Comparison of ENCODE assay signal across 1 cellular context in the genomic region with DNA sequence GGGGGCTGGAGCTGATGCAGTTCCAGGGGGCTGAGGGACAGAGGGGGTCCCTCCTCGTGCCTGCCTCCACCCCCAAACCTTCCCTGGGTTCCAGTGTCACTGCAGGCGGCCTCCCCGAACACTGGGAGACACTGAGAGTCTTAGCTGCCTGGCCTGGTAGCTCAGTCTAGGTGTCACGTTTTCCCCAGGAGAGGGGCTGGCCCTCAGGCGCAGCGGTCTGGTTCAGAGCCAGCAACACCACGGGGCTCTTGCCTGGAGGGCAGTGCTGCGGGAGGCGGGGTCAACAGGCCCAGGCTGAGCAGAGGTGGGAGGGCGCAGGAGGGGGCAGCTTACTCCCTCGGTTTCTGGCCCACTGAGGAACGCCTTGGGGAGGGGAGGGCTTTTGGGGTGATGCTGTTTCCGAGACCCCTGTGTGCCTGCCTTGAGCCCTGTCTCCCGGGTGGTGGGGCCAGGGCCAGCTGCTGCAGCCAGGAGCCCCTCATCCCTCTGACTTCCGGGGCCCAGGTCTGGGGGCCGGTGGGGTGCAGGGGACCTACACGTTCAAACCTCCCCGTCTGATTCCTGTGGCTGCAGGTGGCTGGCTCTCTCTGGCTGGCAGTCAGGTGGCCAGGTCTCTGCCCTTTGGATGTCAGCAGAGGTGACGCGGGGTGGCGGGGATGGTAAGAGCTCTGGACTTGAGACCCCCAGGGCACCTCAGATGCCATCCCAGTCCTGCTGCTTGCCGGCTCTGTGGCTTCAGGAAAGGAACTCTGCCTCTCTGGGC.
TF ChIP-seq lines count a peak whose summit lies in the region.

No MANE protein-coding gene starts in this region.

TF ChIP-seq in HEK293, 187 proteins besides CTCF, POLR2A, EP300 and RAD21 (continued from another document and continues in another):
- TF ChIP-seq ZNF223 (tag by site-specific recombination; IDR thresholded peaks at IDR 0.05) (no peak), ZNF138 (tag by site-specific recombination; IDR thresholded peaks at IDR 0.05; ENCODE audit: borderline replicate concordance) (no peak), ZNF621 (tag by site-specific recombination; IDR thresholded peaks at IDR 0.05) (no peak), ZNF776 (tag by site-specific recombination; IDR thresholded peaks at IDR 0.05; ENCODE audit: borderline replicate concordance) (no peak), ZNF416 (tag by site-specific recombination; IDR thresholded peaks at IDR 0.05) (no peak), ZNF174 (tag by site-specific recombination; IDR thresholded peaks at IDR 0.05) (no peak), ZNF292 (tag by site-specific recombination; IDR thresholded peaks at IDR 0.05; ENCODE audit: borderline replicate concordance, low read depth) (no peak), ZNF366 (tag by site-specific recombination; conservative IDR thresholded peaks at IDR 0.05) (no peak), ZNF423 (tag by site-specific recombination; IDR thresholded peaks at IDR 0.05) (no peak; the same call in none of the 2 replicates), ZNF473 (tag by site-specific recombination; IDR thresholded peaks at IDR 0.05) (no peak), OSR2 (tag by site-specific recombination; IDR thresholded peaks at IDR 0.05) (peak; percentile 82), ZNF404 (tag by site-specific recombination; IDR thresholded peaks at IDR 0.05) (no peak), ZBTB1 (tag by site-specific recombination; IDR thresholded peaks at IDR 0.05) (no peak), ZNF132 (tag by site-specific recombination; IDR thresholded peaks at IDR 0.05; ENCODE audit: borderline replicate concordance) (no peak), KLF1 (tag by site-specific recombination; IDR thresholded peaks at IDR 0.05) (no peak), ZNF202 (tag by site-specific recombination; IDR thresholded peaks at IDR 0.05; ENCODE audit: borderline replicate concordance) (no peak), SCRT1 (tag by site-specific recombination; IDR thresholded peaks at IDR 0.05; ENCODE audit: borderline replicate concordance) (no peak), ZNF664 (tag by site-specific recombination; IDR thresholded peaks at IDR 0.05) (no peak), ZNF394 (tag by site-specific recombination; IDR thresholded peaks at IDR 0.05; ENCODE audit: borderline replicate concordance) (no peak), ZNF23 (tag by site-specific recombination; IDR thresholded peaks at IDR 0.05; ENCODE audit: borderline replicate concordance) (no peak), ZNF37A (tag by site-specific recombination; IDR thresholded peaks at IDR 0.05) (no peak), ZSCAN16 (tag by site-specific recombination; IDR thresholded peaks at IDR 0.05) (no peak), YY1 (tag by site-specific recombination; IDR thresholded peaks at IDR 0.05) (no peak), ZNF391 (tag by site-specific recombination; IDR thresholded peaks at IDR 0.05; ENCODE audit: borderline replicate concordance, low read depth) (no peak), ZNF521 (tag by site-specific recombination; IDR thresholded peaks at IDR 0.05) (no peak), EGR2 (tag by site-specific recombination; IDR thresholded peaks at IDR 0.05; ENCODE audit: low read depth) (peak; percentile 70), GLIS1 (tag by site-specific recombination; IDR thresholded peaks at IDR 0.05) (peak; percentile 99), ZNF623 (tag by site-specific recombination; IDR thresholded peaks at IDR 0.05) (no peak), ZNF701 (tag by site-specific recombination; IDR thresholded peaks at IDR 0.05) (no peak), ZNF792 (tag by site-specific recombination; IDR thresholded peaks at IDR 0.05) (no peak), ZNF16 (tag by site-specific recombination; IDR thresholded peaks at IDR 0.05; ENCODE audit: low read depth) (no peak), GFI1B (tag by site-specific recombination; IDR thresholded peaks at IDR 0.05) (no peak)
- TF ChIP-seq, protein P1, sequence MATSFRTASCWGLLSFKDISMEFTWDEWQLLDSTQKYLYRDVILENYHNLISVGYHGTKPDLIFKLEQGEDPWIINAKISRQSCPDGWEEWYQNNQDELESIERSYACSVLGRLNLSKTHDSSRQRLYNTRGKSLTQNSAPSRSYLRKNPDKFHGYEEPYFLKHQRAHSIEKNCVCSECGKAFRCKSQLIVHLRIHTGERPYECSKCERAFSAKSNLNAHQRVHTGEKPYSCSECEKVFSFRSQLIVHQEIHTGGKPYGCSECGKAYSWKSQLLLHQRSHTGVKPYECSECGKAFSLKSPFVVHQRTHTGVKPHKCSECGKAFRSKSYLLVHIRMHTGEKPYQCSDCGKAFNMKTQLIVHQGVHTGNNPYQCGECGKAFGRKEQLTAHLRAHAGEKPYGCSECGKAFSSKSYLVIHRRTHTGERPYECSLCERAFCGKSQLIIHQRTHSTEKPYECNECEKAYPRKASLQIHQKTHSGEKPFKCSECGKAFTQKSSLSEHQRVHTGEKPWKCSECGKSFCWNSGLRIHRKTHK (tag by site-specific recombination; IDR thresholded peaks at IDR 0.05), result no peak
- TF ChIP-seq, protein P2, sequence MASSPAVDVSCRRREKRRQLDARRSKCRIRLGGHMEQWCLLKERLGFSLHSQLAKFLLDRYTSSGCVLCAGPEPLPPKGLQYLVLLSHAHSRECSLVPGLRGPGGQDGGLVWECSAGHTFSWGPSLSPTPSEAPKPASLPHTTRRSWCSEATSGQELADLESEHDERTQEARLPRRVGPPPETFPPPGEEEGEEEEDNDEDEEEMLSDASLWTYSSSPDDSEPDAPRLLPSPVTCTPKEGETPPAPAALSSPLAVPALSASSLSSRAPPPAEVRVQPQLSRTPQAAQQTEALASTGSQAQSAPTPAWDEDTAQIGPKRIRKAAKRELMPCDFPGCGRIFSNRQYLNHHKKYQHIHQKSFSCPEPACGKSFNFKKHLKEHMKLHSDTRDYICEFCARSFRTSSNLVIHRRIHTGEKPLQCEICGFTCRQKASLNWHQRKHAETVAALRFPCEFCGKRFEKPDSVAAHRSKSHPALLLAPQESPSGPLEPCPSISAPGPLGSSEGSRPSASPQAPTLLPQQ (tag by site-specific recombination; IDR thresholded peaks at IDR 0.05), result 0 out of 2 replicates have a peak, but pooled peaks have one; percentile 29
- TF ChIP-seq, protein P3, sequence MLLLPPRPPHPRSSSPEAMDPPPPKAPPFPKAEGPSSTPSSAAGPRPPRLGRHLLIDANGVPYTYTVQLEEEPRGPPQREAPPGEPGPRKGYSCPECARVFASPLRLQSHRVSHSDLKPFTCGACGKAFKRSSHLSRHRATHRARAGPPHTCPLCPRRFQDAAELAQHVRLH (tag by site-specific recombination; IDR thresholded peaks at IDR 0.05), result no peak
- TF ChIP-seq, protein P4, sequence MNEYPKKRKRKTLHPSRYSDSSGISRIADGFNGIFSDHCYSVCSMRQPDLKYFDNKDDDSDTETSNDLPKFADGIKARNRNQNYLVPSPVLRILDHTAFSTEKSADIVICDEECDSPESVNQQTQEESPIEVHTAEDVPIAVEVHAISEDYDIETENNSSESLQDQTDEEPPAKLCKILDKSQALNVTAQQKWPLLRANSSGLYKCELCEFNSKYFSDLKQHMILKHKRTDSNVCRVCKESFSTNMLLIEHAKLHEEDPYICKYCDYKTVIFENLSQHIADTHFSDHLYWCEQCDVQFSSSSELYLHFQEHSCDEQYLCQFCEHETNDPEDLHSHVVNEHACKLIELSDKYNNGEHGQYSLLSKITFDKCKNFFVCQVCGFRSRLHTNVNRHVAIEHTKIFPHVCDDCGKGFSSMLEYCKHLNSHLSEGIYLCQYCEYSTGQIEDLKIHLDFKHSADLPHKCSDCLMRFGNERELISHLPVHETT (tag by site-specific recombination; IDR thresholded peaks at IDR 0.05), result no peak
- TF ChIP-seq, protein P5, sequence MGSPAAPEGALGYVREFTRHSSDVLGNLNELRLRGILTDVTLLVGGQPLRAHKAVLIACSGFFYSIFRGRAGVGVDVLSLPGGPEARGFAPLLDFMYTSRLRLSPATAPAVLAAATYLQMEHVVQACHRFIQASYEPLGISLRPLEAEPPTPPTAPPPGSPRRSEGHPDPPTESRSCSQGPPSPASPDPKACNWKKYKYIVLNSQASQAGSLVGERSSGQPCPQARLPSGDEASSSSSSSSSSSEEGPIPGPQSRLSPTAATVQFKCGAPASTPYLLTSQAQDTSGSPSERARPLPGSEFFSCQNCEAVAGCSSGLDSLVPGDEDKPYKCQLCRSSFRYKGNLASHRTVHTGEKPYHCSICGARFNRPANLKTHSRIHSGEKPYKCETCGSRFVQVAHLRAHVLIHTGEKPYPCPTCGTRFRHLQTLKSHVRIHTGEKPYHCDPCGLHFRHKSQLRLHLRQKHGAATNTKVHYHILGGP (tag by site-specific recombination; IDR thresholded peaks at IDR 0.05), result no peak
- TF ChIP-seq, protein P6, sequence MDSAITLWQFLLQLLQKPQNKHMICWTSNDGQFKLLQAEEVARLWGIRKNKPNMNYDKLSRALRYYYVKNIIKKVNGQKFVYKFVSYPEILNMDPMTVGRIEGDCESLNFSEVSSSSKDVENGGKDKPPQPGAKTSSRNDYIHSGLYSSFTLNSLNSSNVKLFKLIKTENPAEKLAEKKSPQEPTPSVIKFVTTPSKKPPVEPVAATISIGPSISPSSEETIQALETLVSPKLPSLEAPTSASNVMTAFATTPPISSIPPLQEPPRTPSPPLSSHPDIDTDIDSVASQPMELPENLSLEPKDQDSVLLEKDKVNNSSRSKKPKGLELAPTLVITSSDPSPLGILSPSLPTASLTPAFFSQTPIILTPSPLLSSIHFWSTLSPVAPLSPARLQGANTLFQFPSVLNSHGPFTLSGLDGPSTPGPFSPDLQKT (IDR thresholded peaks at IDR 0.05; ENCODE audit: borderline replicate concordance, low read depth, low read length), result no peak
- TF ChIP-seq, protein P7, sequence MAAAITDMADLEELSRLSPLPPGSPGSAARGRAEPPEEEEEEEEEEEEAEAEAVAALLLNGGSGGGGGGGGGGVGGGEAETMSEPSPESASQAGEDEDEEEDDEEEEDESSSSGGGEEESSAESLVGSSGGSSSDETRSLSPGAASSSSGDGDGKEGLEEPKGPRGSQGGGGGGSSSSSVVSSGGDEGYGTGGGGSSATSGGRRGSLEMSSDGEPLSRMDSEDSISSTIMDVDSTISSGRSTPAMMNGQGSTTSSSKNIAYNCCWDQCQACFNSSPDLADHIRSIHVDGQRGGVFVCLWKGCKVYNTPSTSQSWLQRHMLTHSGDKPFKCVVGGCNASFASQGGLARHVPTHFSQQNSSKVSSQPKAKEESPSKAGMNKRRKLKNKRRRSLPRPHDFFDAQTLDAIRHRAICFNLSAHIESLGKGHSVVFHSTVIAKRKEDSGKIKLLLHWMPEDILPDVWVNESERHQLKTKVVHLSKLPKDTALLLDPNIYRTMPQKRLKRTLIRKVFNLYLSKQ (tag by site-specific recombination; IDR thresholded peaks at IDR 0.05; ENCODE audit: borderline replicate concordance), result no peak
- TF ChIP-seq, protein P8, sequence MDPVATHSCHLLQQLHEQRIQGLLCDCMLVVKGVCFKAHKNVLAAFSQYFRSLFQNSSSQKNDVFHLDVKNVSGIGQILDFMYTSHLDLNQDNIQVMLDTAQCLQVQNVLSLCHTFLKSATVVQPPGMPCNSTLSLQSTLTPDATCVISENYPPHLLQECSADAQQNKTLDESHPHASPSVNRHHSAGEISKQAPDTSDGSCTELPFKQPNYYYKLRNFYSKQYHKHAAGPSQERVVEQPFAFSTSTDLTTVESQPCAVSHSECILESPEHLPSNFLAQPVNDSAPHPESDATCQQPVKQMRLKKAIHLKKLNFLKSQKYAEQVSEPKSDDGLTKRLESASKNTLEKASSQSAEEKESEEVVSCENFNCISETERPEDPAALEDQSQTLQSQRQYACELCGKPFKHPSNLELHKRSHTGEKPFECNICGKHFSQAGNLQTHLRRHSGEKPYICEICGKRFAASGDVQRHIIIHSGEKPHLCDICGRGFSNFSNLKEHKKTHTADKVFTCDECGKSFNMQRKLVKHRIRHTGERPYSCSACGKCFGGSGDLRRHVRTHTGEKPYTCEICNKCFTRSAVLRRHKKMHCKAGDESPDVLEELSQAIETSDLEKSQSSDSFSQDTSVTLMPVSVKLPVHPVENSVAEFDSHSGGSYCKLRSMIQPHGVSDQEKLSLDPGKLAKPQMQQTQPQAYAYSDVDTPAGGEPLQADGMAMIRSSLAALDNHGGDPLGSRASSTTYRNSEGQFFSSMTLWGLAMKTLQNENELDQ (tag by site-specific recombination; IDR thresholded peaks at IDR 0.05; ENCODE audit: low read depth), result no peak
- TF ChIP-seq, protein P9, sequence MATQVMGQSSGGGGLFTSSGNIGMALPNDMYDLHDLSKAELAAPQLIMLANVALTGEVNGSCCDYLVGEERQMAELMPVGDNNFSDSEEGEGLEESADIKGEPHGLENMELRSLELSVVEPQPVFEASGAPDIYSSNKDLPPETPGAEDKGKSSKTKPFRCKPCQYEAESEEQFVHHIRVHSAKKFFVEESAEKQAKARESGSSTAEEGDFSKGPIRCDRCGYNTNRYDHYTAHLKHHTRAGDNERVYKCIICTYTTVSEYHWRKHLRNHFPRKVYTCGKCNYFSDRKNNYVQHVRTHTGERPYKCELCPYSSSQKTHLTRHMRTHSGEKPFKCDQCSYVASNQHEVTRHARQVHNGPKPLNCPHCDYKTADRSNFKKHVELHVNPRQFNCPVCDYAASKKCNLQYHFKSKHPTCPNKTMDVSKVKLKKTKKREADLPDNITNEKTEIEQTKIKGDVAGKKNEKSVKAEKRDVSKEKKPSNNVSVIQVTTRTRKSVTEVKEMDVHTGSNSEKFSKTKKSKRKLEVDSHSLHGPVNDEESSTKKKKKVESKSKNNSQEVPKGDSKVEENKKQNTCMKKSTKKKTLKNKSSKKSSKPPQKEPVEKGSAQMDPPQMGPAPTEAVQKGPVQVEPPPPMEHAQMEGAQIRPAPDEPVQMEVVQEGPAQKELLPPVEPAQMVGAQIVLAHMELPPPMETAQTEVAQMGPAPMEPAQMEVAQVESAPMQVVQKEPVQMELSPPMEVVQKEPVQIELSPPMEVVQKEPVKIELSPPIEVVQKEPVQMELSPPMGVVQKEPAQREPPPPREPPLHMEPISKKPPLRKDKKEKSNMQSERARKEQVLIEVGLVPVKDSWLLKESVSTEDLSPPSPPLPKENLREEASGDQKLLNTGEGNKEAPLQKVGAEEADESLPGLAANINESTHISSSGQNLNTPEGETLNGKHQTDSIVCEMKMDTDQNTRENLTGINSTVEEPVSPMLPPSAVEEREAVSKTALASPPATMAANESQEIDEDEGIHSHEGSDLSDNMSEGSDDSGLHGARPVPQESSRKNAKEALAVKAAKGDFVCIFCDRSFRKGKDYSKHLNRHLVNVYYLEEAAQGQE (tag by site-specific recombination; IDR thresholded peaks at IDR 0.05), result no peak
- TF ChIP-seq, protein P10, sequence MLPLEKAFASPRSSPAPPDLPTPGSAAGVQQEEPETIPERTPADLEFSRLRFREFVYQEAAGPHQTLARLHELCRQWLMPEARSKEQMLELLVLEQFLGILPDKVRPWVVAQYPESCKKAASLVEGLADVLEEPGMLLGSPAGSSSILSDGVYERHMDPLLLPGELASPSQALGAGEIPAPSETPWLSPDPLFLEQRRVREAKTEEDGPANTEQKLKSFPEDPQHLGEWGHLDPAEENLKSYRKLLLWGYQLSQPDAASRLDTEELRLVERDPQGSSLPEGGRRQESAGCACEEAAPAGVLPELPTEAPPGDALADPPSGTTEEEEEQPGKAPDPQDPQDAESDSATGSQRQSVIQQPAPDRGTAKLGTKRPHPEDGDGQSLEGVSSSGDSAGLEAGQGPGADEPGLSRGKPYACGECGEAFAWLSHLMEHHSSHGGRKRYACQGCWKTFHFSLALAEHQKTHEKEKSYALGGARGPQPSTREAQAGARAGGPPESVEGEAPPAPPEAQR (tag by site-specific recombination; IDR thresholded peaks at IDR 0.05), result no peak
